In the genomic region with DNA sequence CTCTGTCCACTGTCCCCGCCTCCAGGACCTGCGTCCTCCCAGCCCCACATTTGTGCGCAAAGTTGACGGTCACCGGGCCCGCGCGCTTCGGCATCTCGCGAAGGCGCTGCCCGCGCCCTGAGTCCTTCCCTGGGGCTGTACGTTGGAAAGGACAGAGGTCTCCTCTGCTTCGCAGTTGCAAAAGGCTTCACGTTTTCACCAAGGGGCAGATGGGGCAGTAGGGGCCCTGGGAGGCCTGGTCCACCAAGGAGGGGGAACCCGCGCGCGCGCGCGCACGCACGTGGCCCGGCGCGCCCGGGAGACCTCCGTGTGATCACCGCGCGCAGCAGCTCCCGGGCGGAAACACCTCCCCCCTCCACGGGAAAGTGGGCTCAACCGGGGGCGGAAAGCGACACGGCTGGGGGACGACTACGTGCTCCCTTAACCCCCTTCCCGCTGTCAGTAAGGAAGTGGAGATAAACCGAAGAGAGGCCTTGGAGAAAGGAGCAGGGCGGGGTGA, we compare ENCODE assay signal across 8 cellular contexts. TPM values are rescaled to one million over a fixed set of nuclear protein-coding genes. Genes with fewer than 3 reads are reported as not detected.
DNase-seq lines count a peak whose midpoint lies in the region; ATAC-seq lines count a peak whose summit lies in the region.

No MANE protein-coding gene starts in this region.

- peak overlapping the region; percentile 15 for H4K91ac ChIP-seq in mesenchymal stem cell (ENCODE audit: low read length)

- no peaks in the 10 kb centered on the region for H3K9me3 ChIP-seq in mesenchymal stem cell (ENCODE audit: control insufficient read depth, low read length)

- H2BK15ac ChIP-seq in mesenchymal stem cell (ENCODE audit: low read depth, poor library complexity, severe bottlenecking): peak overlapping the region; percentile 26

- H3K23ac ChIP-seq in mesenchymal stem cell (ENCODE audit: low read length in 2 of 2): no peak overlapping the region

- H3K27ac ChIP-seq in caudate nucleus (ENCODE audit: low read depth, low read length): peak overlapping the region; percentile 100
- peak overlapping the region; percentile 54 for H3K27ac ChIP-seq in mesenchymal stem cell (ENCODE audit: low read length, poor library complexity, severe bottlenecking)

- H3K14ac ChIP-seq in mesenchymal stem cell (ENCODE audit: low read length in 2 of 2): no peak overlapping the region

- DNase-seq in CD1c-positive myeloid dendritic cell (ENCODE audit: extremely low spot score): peak; percentile 62
- DNase-seq in H7: no peak
- peak; percentile 20 for DNase-seq in SIG-M5 (lab: John Stamatoyannopoulos, UW)
- peak in 51 of 61 donors; percentile 40 to 88 (median 76) for DNase-seq in caudate nucleus (lab: John Stamatoyannopoulos, UW)
- DNase-seq in mesenchymal stem cell: no peak
- DNase-seq in stimulated activated CD8-positive, alpha-beta memory T cell treated with anti-CD3 and anti-CD28 coated beads, Interleukin-4, amount 100 ng/mL, for 4 hours (ENCODE audit: low read depth in 2 of 2, low spot score in 1 of 2): peak; percentile 19 to 38
- DNase-seq in NCI-H526 treated with DMSO at 0.1 percent for 48 hours (lab: John Stamatoyannopoulos, UW): no peak

- peak overlapping the region in 1 of 2 experiments; percentile 27 for H2BK12ac ChIP-seq in mesenchymal stem cell (ENCODE audit: low read length in 2 of 2)

- peak overlapping the region; percentile 93 for H3K4me2 ChIP-seq in mesenchymal stem cell (ENCODE audit: low read length, poor library complexity, severe bottlenecking)

- ATAC-seq in GM21515 (IDR thresholded peaks at IDR 0.05; ENCODE audit: unreplicated experiment): no peak

- peak overlapping the region; percentile 19 to 27 for H3K4ac ChIP-seq in mesenchymal stem cell (ENCODE audit: low read depth in 1 of 2, low read length in 2 of 2)

- no peaks in the 10 kb centered on the region for H3K79me1 ChIP-seq in mesenchymal stem cell (replicated peaks; ENCODE audit: low read length, poor library complexity, severe bottlenecking)

- H2BK5ac ChIP-seq in mesenchymal stem cell (ENCODE audit: low read depth, low read length, poor library complexity, severe bottlenecking): peak overlapping the region; percentile 54

- H3K4me3 ChIP-seq in H7 (ENCODE audit: insufficient read depth, low read depth, low read length) (peak overlapping the region; percentile 58), mesenchymal stem cell (ENCODE audit: insufficient read depth in 1 of 2, low read depth in 1 of 2, low read length in 2 of 2) (peak overlapping the region; percentile 31 to 71)

- peak overlapping the region; percentile 30 for H2AFZ ChIP-seq in mesenchymal stem cell (ENCODE audit: low read depth, low read length)

- 3% methylated on average over 34 of the region's 46 CpGs for WGBS in mesenchymal stem cell

- H4K8ac ChIP-seq in mesenchymal stem cell (ENCODE audit: low read length): peak overlapping the region; percentile 80

- H3K18ac ChIP-seq in mesenchymal stem cell (ENCODE audit: low read depth in 1 of 2, low read length in 2 of 2): peak overlapping the region; percentile 61 to 94

- peaks cover 36% of the 10 kb centered on the region for H3K4me1 ChIP-seq in mesenchymal stem cell (ENCODE audit: control insufficient read depth, insufficient read depth, low read depth, low read length)

- no peak overlapping the region for H2AK5ac ChIP-seq in mesenchymal stem cell (ENCODE audit: low read length, severe bottlenecking)

- peak overlapping the region; percentile 94 for H3K9ac ChIP-seq in mesenchymal stem cell (ENCODE audit: low read length)

- H2BK120ac ChIP-seq in mesenchymal stem cell (ENCODE audit: low read depth, low read length): peak overlapping the region; percentile 22

- H3K27me3 ChIP-seq in H7 (ENCODE audit: control insufficient read depth, insufficient read depth, low read length): no peaks in the 10 kb centered on the region
- H3K27me3 ChIP-seq in mesenchymal stem cell (ENCODE audit: control insufficient read depth in 1 of 2, insufficient read depth in 1 of 2, low read length in 2 of 2): peaks cover 0 to 4% of the 10 kb centered on the region in 2 experiments

- no peaks in the 10 kb centered on the region for H3K36me3 ChIP-seq in H7 (replicated peaks; ENCODE audit: control insufficient read depth, insufficient read depth, low read length)
- no peaks in the 10 kb centered on the region for H3K36me3 ChIP-seq in mesenchymal stem cell (ENCODE audit: control insufficient read depth in 1 of 2, insufficient read depth in 2 of 2, low read depth in 1 of 2, low read length in 2 of 2)

RNA-seq across cellular contexts. Expression of a gene that starts 21.9 kb away (rescaled TPM):
- not detected in 2 replicates for total RNA-seq in H7 (2014; rRNA removed; shearing (Covaris generic))
- not detected for polyA plus RNA-seq in mesenchymal stem cell (2013, experiment 1 of 2)
- polyA plus RNA-seq in mesenchymal stem cell (2013, experiment 2 of 2): not detected

Comparison
In these comparisons a context has a peak if more than half of its experiments do, and no peak if none do; other contexts are left out.
1. DNase-seq: peak in CD1c-positive myeloid dendritic cell (single experiment), SIG-M5 (single experiment), caudate nucleus (51 of 61) and stimulated activated CD8-positive, alpha-beta memory T cell treated with anti-CD3 and anti-CD28 coated beads, Interleukin-4, amount 100 ng/mL, for 4 hours (2 of 2); none in H7 (single experiment), mesenchymal stem cell (single experiment) and NCI-H526 treated with DMSO at 0.1 percent for 48 hours (single experiment).